In genomic region chr2:96356889-96357288, GRCh38 we compare ENCODE assay signal across 22 cellular contexts. TPM values are rescaled to one million over a fixed set of nuclear protein-coding genes. Genes with fewer than 3 reads are reported as not detected.
DNase-seq lines count a peak whose midpoint lies in the region; ATAC-seq, FAIRE-seq and TF ChIP-seq lines count a peak whose summit lies in the region.
"Had no signal": no experiment of that assay in that cellular context is flagged by ENCODE, and none has a peak within 500 bp of the region (broad histone marks: within the 10 kb centered on the region; RNA-seq: fewer than 3 reads in every experiment).

No MANE protein-coding gene starts in this region.

- H4K20me1 ChIP-seq in HepG2 (ENCODE audit: insufficient read depth, low read length) = no peaks in the 10 kb centered on the region

- CTCF ChIA-PET in HepG2 (lab: Yijun Ruan, JAX; ENCODE audit: low intra/inter-chr PET ratio, low total read pairs) = no interaction called here

- intact Hi-C loops in HepG2 (cut with micrococcal nuclease; ENCODE audit: unreplicated experiment) (no loop called here), esophagus muscularis mucosa (cut with DNase I) (no loop called here)

- BruUV-seq in HepG2 (replicated peaks; lab: Mats Ljungman, UMichigan) = no TSS peak

- no peak for FAIRE-seq in HepG2 (lab: Jason Lieb, UNC)
- FAIRE-seq: A549, G401.6, GM12892 had no signal

- no peaks in the 10 kb centered on the region for H3K79me2 ChIP-seq in HepG2 (ENCODE audit: insufficient read depth, low read length)
- H3K79me2 ChIP-seq in parathyroid adenoma = no peaks in the 10 kb centered on the region

- H3K9me3 ChIP-seq in liver (ENCODE audit: control insufficient read depth in 4 of 4, low read length in 3 of 4) (no peaks in the 10 kb centered on the region), HepG2 (ENCODE audit: low read length) (no peaks in the 10 kb centered on the region), parathyroid adenoma (ENCODE audit: control insufficient read depth, low read length) (no peaks in the 10 kb centered on the region), esophagus muscularis mucosa (no peaks in the 10 kb centered on the region)
- H3K9me3 ChIP-seq: A549 had no signal

- H3K27me3 ChIP-seq in liver (ENCODE audit: control insufficient read depth in 4 of 4, insufficient read depth in 4 of 4, low read length in 3 of 4) (no peaks in the 10 kb centered on the region), HepG2 (ENCODE audit: control insufficient read depth in 1 of 2, insufficient read depth in 2 of 2, low read length in 2 of 2) (no peaks in the 10 kb centered on the region), parathyroid adenoma (ENCODE audit: control insufficient read depth, insufficient read depth, low read length) (no peaks in the 10 kb centered on the region), esophagus muscularis mucosa (no peaks in the 10 kb centered on the region)

- H3K4me2 ChIP-seq in HepG2 (ENCODE audit: low read depth, low read length) (no peak overlapping the region), parathyroid adenoma (ENCODE audit: low read length) (peak overlapping the region; percentile 41)
- H3K4me2 ChIP-seq: A549, KMS-11 had no signal

- no peaks in the 10 kb centered on the region for H3K36me3 ChIP-seq in liver (ENCODE audit: control insufficient read depth in 4 of 4, insufficient read depth in 3 of 4, low read depth in 1 of 4, low read length in 3 of 4)
- H3K36me3 ChIP-seq in HepG2 (replicated peaks in 1 of 2; ENCODE audit: control insufficient read depth in 1 of 2, insufficient read depth in 2 of 2, low read length in 2 of 2) = peaks cover 35 to 81% of the 10 kb centered on the region in 2 experiments
- H3K36me3 ChIP-seq in parathyroid adenoma (ENCODE audit: control insufficient read depth, insufficient read depth, low read length) = no peaks in the 10 kb centered on the region
- H3K36me3 ChIP-seq in esophagus muscularis mucosa = no peaks in the 10 kb centered on the region

- TF ChIP-seq RAD21 in liver (IDR thresholded peaks at IDR 0.05) = peak; percentile 51 to 64
- no peak for TF ChIP-seq RAD21 in HepG2 (CRISPR knock-in tag; IDR thresholded peaks at IDR 0.05)

- DNase-seq in HepG2 (ENCODE audit: low spot score) (no peak), fibroblast of peridontal ligament (ENCODE audit: extremely low read depth) (peak; percentile 27), NCI-H1417 treated with DMSO at 0.1 percent for 48 hours (lab: John Stamatoyannopoulos, UW) (no peak), esophagus muscularis mucosa (ENCODE audit: extremely low spot score) (no peak)
- no peak for DNase-seq in activated effector memory CD4-positive, alpha-beta T cell treated with Interleukin-2 at 50 U/mL for 16 hours
- DNase-seq: GOT3, HCEC 1CT, NCI-H1105, NCI-H2029 treated with DMSO at 0.1 percent for 48 hours, NCI-H345, NCI-H524 treated with DMSO at 0.1 percent for 48 hours, NCI-H82 had no signal

- H3K4me3 ChIP-seq in liver (ENCODE audit: low read depth in 1 of 3, low read length in 3 of 3) (no peak overlapping the region), HepG2 (replicated peaks in 1 of 3; ENCODE audit: insufficient read depth in 1 of 3, low read depth in 2 of 3, low read length in 3 of 3) (no peak overlapping the region), parathyroid adenoma (ENCODE audit: low read depth, low read length) (no peak overlapping the region), esophagus muscularis mucosa (no peak overlapping the region)
- H3K4me3 ChIP-seq: A549, SK-N-MC had no signal

- TF ChIP-seq POLR2A in HepG2 (IDR thresholded peaks at IDR 0.05; ENCODE audit: insufficient read depth in 1 of 2, low read depth in 2 of 2, low read length in 2 of 2) = no peak
- TF ChIP-seq POLR2A in esophagus muscularis mucosa (IDR thresholded peaks at IDR 0.05; ENCODE audit: low read depth) = no peak

- no peak for ATAC-seq in HepG2
- ATAC-seq: A549, Panc1 had no signal

- H3K9ac ChIP-seq in liver (ENCODE audit: low read depth in 1 of 2, low read length in 2 of 2) (no peak overlapping the region), HepG2 (ENCODE audit: insufficient read depth, low read depth, low read length) (no peak overlapping the region), parathyroid adenoma (no peak overlapping the region)
- H3K9ac ChIP-seq: KMS-11 had no signal

- TF ChIP-seq CTCF in liver (IDR thresholded peaks at IDR 0.05; ENCODE audit: low read depth, low read length, missing input control) = no peak
- TF ChIP-seq CTCF in HepG2 (CRISPR knock-in tag; IDR thresholded peaks at IDR 0.05) = no peak
- TF ChIP-seq CTCF in parathyroid adenoma (IDR thresholded peaks at IDR 0.05) = no peak
- TF ChIP-seq CTCF in esophagus muscularis mucosa (IDR thresholded peaks at IDR 0.05) = no peak

- H3K4me1 ChIP-seq in liver (ENCODE audit: control insufficient read depth in 4 of 4, insufficient read depth in 4 of 4, low read length in 3 of 4) (peaks cover 3 to 37% (median 33%) of the 10 kb centered on the region in 4 donors), HepG2 (ENCODE audit: insufficient read depth, low read length) (peaks cover 6% of the 10 kb centered on the region; the same call in 1 of the 2 replicates), parathyroid adenoma (peaks cover 8% of the 10 kb centered on the region), esophagus muscularis mucosa (peaks cover 4 to 15% (median 5%) of the 10 kb centered on the region in 4 donors)
- H3K4me1 ChIP-seq: A549 had no signal

- 31% methylated on average over 6 of the region's 6 CpGs for WGBS in liver
- WGBS in HepG2 (ENCODE audit: low lambda C conversion rate) = 95% methylated on average over 6 of the region's 6 CpGs
- WGBS in esophagus muscularis mucosa = 84% methylated on average over 6 of the region's 6 CpGs

- TF ChIP-seq EP300 in HepG2 (IDR thresholded peaks at IDR 0.05; ENCODE audit: low read depth in 2 of 2, low read length in 2 of 2) (no peak), HepG2 (CRISPR knock-in tag; IDR thresholded peaks at IDR 0.05; ENCODE audit: borderline replicate concordance) (no peak), esophagus muscularis mucosa (IDR thresholded peaks at IDR 0.05) (no peak)

- POLR2A ChIA-PET in HepG2 (lab: Yijun Ruan, JAX) = no interaction called here

- in situ Hi-C loops in HepG2 (cut with HindIII; ENCODE audit: extremely low pct_ligation_motif_present, low pct_unique_long_range_greater_than_20kb) = no loop called here

- H3K27ac ChIP-seq in liver (ENCODE audit: low read depth in 1 of 2, low read length in 2 of 2) (no peak overlapping the region), HepG2 (ENCODE audit: extremely low read length, insufficient read depth, low read length) (no peak overlapping the region), parathyroid adenoma (no peak overlapping the region), esophagus muscularis mucosa (replicated peaks in 1 of 4) (no peak overlapping the region)
- H3K27ac ChIP-seq: A549, HL-60, KMS-11, SK-N-MC had no signal

- no peak overlapping the region for H2AFZ ChIP-seq in HepG2 (ENCODE audit: low read length)
- peak overlapping the region; percentile 54 for H2AFZ ChIP-seq in parathyroid adenoma

RNA-seq across cellular contexts. Expression of gene NCAPH, which starts 21.3 kb away (rescaled TPM):
- total RNA-seq in liver = 10 to 100 TPM in 1 of 2 donors, under 1 TPM in 1; 0.17 to 28.6 TPM
- polyA plus RNA-seq in liver = under 1 TPM; 0.64 to 0.92 TPM
- 48.8 and 66.9 TPM in 2 replicates for total RNA-seq in HepG2 (2016; rRNA removed; fragmentation: Illumina TruSeq; extraction: Trizol)
- total RNA-seq in HepG2 (2016; cell fraction: cytosol; rRNA removed; fragmentation: Illumina TruSeq; extraction: Trizol; ENCODE audit: low read depth) = 17.2 and 17.9 TPM in 2 replicates
- 51.2 and 65.6 TPM in 2 replicates for total RNA-seq in HepG2 (2016; cell fraction: insoluble cytoplasmic fraction; rRNA removed; fragmentation: Illumina TruSeq; extraction: Trizol)
- total RNA-seq in HepG2 (2016; cell fraction: membrane; rRNA removed; fragmentation: Illumina TruSeq; extraction: Trizol) = 23.8 and 28.9 TPM in 2 replicates
- 27.0 and 29.9 TPM in 2 replicates for total RNA-seq in HepG2 (2016; cell fraction: nucleus; rRNA removed; fragmentation: Illumina TruSeq; extraction: Trizol)
- 13.5 and 22.8 TPM in 2 replicates for polyA plus RNA-seq in HepG2 (2011; rRNA removed)
- 15.0 and 23.3 TPM in 2 replicates for polyA plus RNA-seq in HepG2 (2011; cell fraction: cytosol; rRNA removed)
- polyA plus RNA-seq in HepG2 (2011; cell fraction: nucleus; rRNA removed) = 9.2 and 13.0 TPM in 2 replicates
- polyA plus RNA-seq in HepG2 (2012) = 7.8 and 19.4 TPM in 2 replicates
- polyA plus RNA-seq in HepG2 (2016; cell fraction: cytosol; fragmentation: Illumina TruSeq; extraction: Trizol; ENCODE audit: low read depth) = 3.3 and 5.6 TPM in 2 replicates
- polyA plus RNA-seq in HepG2 (2016; cell fraction: insoluble cytoplasmic fraction; fragmentation: Illumina TruSeq; extraction: Trizol; ENCODE audit: low read depth) = 62.0 and 66.5 TPM in 2 replicates
- 9.1 and 10.8 TPM in 2 replicates for polyA plus RNA-seq in HepG2 (2016; cell fraction: membrane; fragmentation: Illumina TruSeq; extraction: Trizol; ENCODE audit: low read depth)
- polyA plus RNA-seq in HepG2 (2016; cell fraction: nucleus; fragmentation: Illumina TruSeq; extraction: Trizol; ENCODE audit: insufficient read depth, low read depth) = 35.6 and 38.5 TPM in 2 replicates
- polyA minus RNA-seq in HepG2 (2011; rRNA and poly(A)+ RNA removed; ENCODE audit: low replicate concordance) = 29.4 and 107 TPM in 2 replicates
- 12.9 and 17.8 TPM in 2 replicates for polyA minus RNA-seq in HepG2 (2011; cell fraction: cytosol; rRNA and poly(A)+ RNA removed)
- polyA minus RNA-seq in HepG2 (2011; cell fraction: nucleus; rRNA and poly(A)+ RNA removed) = 9.4 and 16.4 TPM in 2 replicates
- total RNA-seq in esophagus muscularis mucosa = 1 to 10 TPM in 2 of 4 donors, under 1 TPM in 2; 0.45 to 1.4 (median 0.87) TPM

RNA-seq across cellular contexts. Expression of gene ITPRIPL1, which starts 31.8 kb away (rescaled TPM):
- total RNA-seq in liver = 1 to 10 TPM in 1 of 2 donors, under 1 TPM in 1; 0.33 to 3.1 TPM
- under 1 TPM; 0.19 to 0.22 TPM for polyA plus RNA-seq in liver
- total RNA-seq in HepG2 (2016; rRNA removed; fragmentation: Illumina TruSeq; extraction: Trizol) = 8.7 and 11.7 TPM in 2 replicates
- 1.8 TPM in 2 replicates for total RNA-seq in HepG2 (2016; cell fraction: cytosol; rRNA removed; fragmentation: Illumina TruSeq; extraction: Trizol; ENCODE audit: low read depth)
- 9.0 and 10.8 TPM in 2 replicates for total RNA-seq in HepG2 (2016; cell fraction: insoluble cytoplasmic fraction; rRNA removed; fragmentation: Illumina TruSeq; extraction: Trizol)
- 6.8 and 7.2 TPM in 2 replicates for total RNA-seq in HepG2 (2016; cell fraction: membrane; rRNA removed; fragmentation: Illumina TruSeq; extraction: Trizol)
- 7.6 and 9.0 TPM in 2 replicates for total RNA-seq in HepG2 (2016; cell fraction: nucleus; rRNA removed; fragmentation: Illumina TruSeq; extraction: Trizol)
- 4.3 and 6.3 TPM in 2 replicates for polyA plus RNA-seq in HepG2 (2011; rRNA removed)
- 5.1 and 5.4 TPM in 2 replicates for polyA plus RNA-seq in HepG2 (2011; cell fraction: cytosol; rRNA removed)
- 4.6 and 5.3 TPM in 2 replicates for polyA plus RNA-seq in HepG2 (2011; cell fraction: nucleus; rRNA removed)
- 7.4 and 9.8 TPM in 2 replicates for polyA plus RNA-seq in HepG2 (2012)
- polyA plus RNA-seq in HepG2 (2016; cell fraction: cytosol; fragmentation: Illumina TruSeq; extraction: Trizol; ENCODE audit: low read depth) = 1.3 and 2.7 TPM in 2 replicates
- polyA plus RNA-seq in HepG2 (2016; cell fraction: insoluble cytoplasmic fraction; fragmentation: Illumina TruSeq; extraction: Trizol; ENCODE audit: low read depth) = 6.6 and 6.7 TPM in 2 replicates
- 2.8 and 3.9 TPM in 2 replicates for polyA plus RNA-seq in HepG2 (2016; cell fraction: membrane; fragmentation: Illumina TruSeq; extraction: Trizol; ENCODE audit: low read depth)
- polyA plus RNA-seq in HepG2 (2016; cell fraction: nucleus; fragmentation: Illumina TruSeq; extraction: Trizol; ENCODE audit: insufficient read depth, low read depth) = 11.2 and 11.5 TPM in 2 replicates
- 0.16 and 9.3 TPM in 2 replicates for polyA minus RNA-seq in HepG2 (2011; rRNA and poly(A)+ RNA removed; ENCODE audit: low replicate concordance)
- 3.9 and 4.1 TPM in 2 replicates for polyA minus RNA-seq in HepG2 (2011; cell fraction: cytosol; rRNA and poly(A)+ RNA removed)
- polyA minus RNA-seq in HepG2 (2011; cell fraction: nucleus; rRNA and poly(A)+ RNA removed) = 2.7 TPM in 2 replicates
- 1 to 10 TPM in 2 of 4 donors, under 1 TPM in 2; 0.42 to 1.4 (median 0.93) TPM for total RNA-seq in esophagus muscularis mucosa
- total RNA-seq: HT-29 had no signal
- polyA plus RNA-seq: A549 had no signal

RNA-seq across cellular contexts. Expression of gene SNRNP200, which starts 51.5 kb away (rescaled TPM):
- total RNA-seq in liver = 10 to 100 TPM; 55.9 to 75.2 TPM
- 10 to 100 TPM; 28.1 to 39.1 TPM for polyA plus RNA-seq in liver
- 99.0 and 163 TPM in 2 replicates for total RNA-seq in HepG2 (2016; rRNA removed; fragmentation: Illumina TruSeq; extraction: Trizol)
- total RNA-seq in HepG2 (2016; cell fraction: cytosol; rRNA removed; fragmentation: Illumina TruSeq; extraction: Trizol; ENCODE audit: low read depth) = 47.2 and 52.9 TPM in 2 replicates
- total RNA-seq in HepG2 (2016; cell fraction: insoluble cytoplasmic fraction; rRNA removed; fragmentation: Illumina TruSeq; extraction: Trizol) = 96.1 and 157 TPM in 2 replicates
- 38.5 and 38.9 TPM in 2 replicates for total RNA-seq in HepG2 (2016; cell fraction: membrane; rRNA removed; fragmentation: Illumina TruSeq; extraction: Trizol)
- total RNA-seq in HepG2 (2016; cell fraction: nucleus; rRNA removed; fragmentation: Illumina TruSeq; extraction: Trizol) = 100 and 111 TPM in 2 replicates
- 228 and 232 TPM in 2 replicates for polyA plus RNA-seq in HepG2 (2011; rRNA removed)
- polyA plus RNA-seq in HepG2 (2011; cell fraction: cytosol; rRNA removed) = 208 and 241 TPM in 2 replicates
- 356 and 374 TPM in 2 replicates for polyA plus RNA-seq in HepG2 (2011; cell fraction: nucleus; rRNA removed)
- 140 and 148 TPM in 2 replicates for polyA plus RNA-seq in HepG2 (2012)
- 7.3 and 8.8 TPM in 2 replicates for polyA plus RNA-seq in HepG2 (2016; cell fraction: cytosol; fragmentation: Illumina TruSeq; extraction: Trizol; ENCODE audit: low read depth)
- polyA plus RNA-seq in HepG2 (2016; cell fraction: insoluble cytoplasmic fraction; fragmentation: Illumina TruSeq; extraction: Trizol; ENCODE audit: low read depth) = 181 and 193 TPM in 2 replicates
- 14.0 and 16.1 TPM in 2 replicates for polyA plus RNA-seq in HepG2 (2016; cell fraction: membrane; fragmentation: Illumina TruSeq; extraction: Trizol; ENCODE audit: low read depth)
- polyA plus RNA-seq in HepG2 (2016; cell fraction: nucleus; fragmentation: Illumina TruSeq; extraction: Trizol; ENCODE audit: insufficient read depth, low read depth) = 219 and 234 TPM in 2 replicates
- polyA minus RNA-seq in HepG2 (2011; rRNA and poly(A)+ RNA removed; ENCODE audit: low replicate concordance) = 554 and 704 TPM in 2 replicates
- polyA minus RNA-seq in HepG2 (2011; cell fraction: cytosol; rRNA and poly(A)+ RNA removed) = 179 and 186 TPM in 2 replicates
- 151 and 182 TPM in 2 replicates for polyA minus RNA-seq in HepG2 (2011; cell fraction: nucleus; rRNA and poly(A)+ RNA removed)
- total RNA-seq in esophagus muscularis mucosa = 100 to 1,000 TPM in 2 of 4 donors, 10 to 100 TPM in 2; 73.7 to 106 (median 90.8) TPM
